Comparison of ENCODE assay signal across 1 cellular context in genomic region chr20:43846516-43846905, GRCh38.
TF ChIP-seq lines count a peak whose summit lies in the region.

No MANE protein-coding gene starts in this region.

TF ChIP-seq in A549, 52 proteins besides CTCF, POLR2A, EP300 and RAD21:
- TF ChIP-seq HOXB5 (CRISPR knock-in tag; IDR thresholded peaks at IDR 0.05): no peak
- TF ChIP-seq CBX2 (IDR thresholded peaks at IDR 0.05; ENCODE audit: borderline replicate concordance, low read depth): no peak
- TF ChIP-seq E2F6 (IDR thresholded peaks at IDR 0.05; ENCODE audit: borderline replicate concordance, low read depth): no peak
- no peak for TF ChIP-seq ZC3H11A (IDR thresholded peaks at IDR 0.05)
- no peak for TF ChIP-seq HDAC2 (IDR thresholded peaks at IDR 0.05)
- no peak for TF ChIP-seq ELK1 (IDR thresholded peaks at IDR 0.05; ENCODE audit: low read depth, low read length)
- TF ChIP-seq ZNF302 (CRISPR knock-in tag; IDR thresholded peaks at IDR 0.05): no peak
- TF ChIP-seq MYC (IDR thresholded peaks at IDR 0.05; ENCODE audit: borderline replicate concordance, low read length): no peak
